17 cellular contexts compared by ENCODE assay signal in genomic region chr2:8281950-8282857, GRCh38.
A peak's percentile ranks its signal among the peaks of the same experiment; 100 is the strongest.
DNase-seq lines count a peak whose midpoint lies in the region; ATAC-seq, FAIRE-seq and TF ChIP-seq lines count a peak whose summit lies in the region.
"Had no signal": no experiment of that assay in that cellular context is flagged by ENCODE, and none has a peak within 500 bp of the region (broad histone marks: within the 10 kb centered on the region; RNA-seq: fewer than 3 reads in every experiment).

No MANE protein-coding gene starts in this region.

- no peak for TF ChIP-seq RAD21 in H1 (IDR thresholded peaks at IDR 0.05 in 1 of 2, conservative IDR thresholded peaks at IDR 0.05 in 1 of 2; ENCODE audit: low read depth in 2 of 2, low read length in 2 of 2)

- peak overlapping the region; percentile 30 for H3K27ac Mint-ChIP-seq in activated naive CD4-positive, alpha-beta T cell treated with anti-CD3 and anti-CD28 coated beads, Interleukin-2, amount 50 U/mL, for 24 hours
- H3K27ac Mint-ChIP-seq in activated naive CD4-positive, alpha-beta T cell treated with anti-CD3 and anti-CD28 coated beads, Interleukin-2, amount 50 U/mL, for 72 hours: peak overlapping the region in 1 of 2 donors; percentile 69
- peak overlapping the region; percentile 79 to 90 for H3K27ac Mint-ChIP-seq in T-cell

- POLR2A ChIA-PET in T-cell (lab: Charles Lee) (no interaction called here), H1 (lab: Charles Lee; ENCODE audit: partially characterized antibody) (no interaction called here)

- ATAC-seq in activated naive CD4-positive, alpha-beta T cell treated with anti-CD3 and anti-CD28 coated beads, Interleukin-2, amount 50 U/mL, for 72 hours: no peak
- peak; percentile 48 to 77 (median 59) for ATAC-seq in T-cell (replicated peaks in 1 of 4)
- ATAC-seq in GM18858 (IDR thresholded peaks at IDR 0.05; ENCODE audit: unreplicated experiment): no peak
- ATAC-seq in HG02938 (IDR thresholded peaks at IDR 0.05; ENCODE audit: unreplicated experiment): no peak

- no peaks in the 10 kb centered on the region for H3K9me3 Mint-ChIP-seq in activated naive CD4-positive, alpha-beta T cell treated with anti-CD3 and anti-CD28 coated beads, Interleukin-2, amount 50 U/mL, for 24 hours
- no peaks in the 10 kb centered on the region for H3K9me3 Mint-ChIP-seq in activated naive CD4-positive, alpha-beta T cell treated with anti-CD3 and anti-CD28 coated beads, Interleukin-2, amount 50 U/mL, for 72 hours
- no peaks in the 10 kb centered on the region for H3K9me3 Mint-ChIP-seq in T-cell

- no peak overlapping the region for H4K5ac ChIP-seq in H1 (ENCODE audit: insufficient read length, low read depth, low read length)

- no peak overlapping the region for H3K9ac ChIP-seq in H1 (replicated peaks in 1 of 4; ENCODE audit: extremely low read depth in 1 of 4, low read depth in 3 of 4, low read length in 3 of 4)

- H3K27ac ChIP-seq in H1 (ENCODE audit: low read depth, low read length) (no peak overlapping the region), transverse colon (peak overlapping the region; percentile 46 to 63 (median 55))
- H3K27ac ChIP-seq: ascending aorta, coronary artery, esophagus muscularis mucosa, testis had no signal

- no peak overlapping the region for H4K8ac ChIP-seq in H1 (ENCODE audit: extremely low read depth, insufficient read depth, low read length)

- H3K56ac ChIP-seq in H1 (replicated peaks; ENCODE audit: insufficient read length, low read depth, low read length): no peak overlapping the region

- no peak for TF ChIP-seq CTCF in H1 (IDR thresholded peaks at IDR 0.05; ENCODE audit: control extremely low read depth in 1 of 3, insufficient read depth in 1 of 3, low read depth in 1 of 3, low read length in 3 of 3)
- TF ChIP-seq CTCF in transverse colon (IDR thresholded peaks at IDR 0.05): no peak

- CTCF ChIA-PET in T-cell (lab: Charles Lee) (no interaction called here), H1 (lab: Charles Lee; ENCODE audit: partially characterized antibody) (interaction anchor here (0.6 to 1.6 kb wide), 5 partner anchors 9 to 789 kb away, joined by 3 to 4 read pairs (median 3); no protein-coding TSS in a partner anchor)

- in situ Hi-C loops in transverse colon (cut with MboI; ENCODE audit: low pct_ligation_motif_present in 1 of 4, low pct_unique_long_range_greater_than_20kb in 1 of 4, low sequenced_read_pairs in 3 of 4): no loop called here

- H2AK5ac ChIP-seq in H1 (ENCODE audit: low read depth, low read length): no peak overlapping the region; the same call in 1 of the 2 replicates

- H3K4ac ChIP-seq in H1 (replicated peaks; ENCODE audit: insufficient read length, low read depth, low read length): no peak overlapping the region

- TF ChIP-seq POLR2A in H1 (IDR thresholded peaks at IDR 0.05; ENCODE audit: control extremely low read depth in 1 of 2, low read depth in 2 of 2, low read length in 2 of 2) (no peak), transverse colon (IDR thresholded peaks at IDR 0.05) (peak; percentile 21)

- intact Hi-C loops in transverse colon (cut with DNase I; ENCODE audit: low total_unique reads): no loop called here

- H3K23ac ChIP-seq in H1 (ENCODE audit: insufficient read length): no peak overlapping the region

- H4K20me1 ChIP-seq in H1 (replicated peaks in 1 of 2; ENCODE audit: control insufficient read depth in 1 of 2, insufficient read depth in 2 of 2, low read length in 2 of 2): no peaks in the 10 kb centered on the region

- peak overlapping the region; percentile 51 for H4K91ac ChIP-seq in H1 (replicated peaks; ENCODE audit: insufficient read length, low read length)

- no peak overlapping the region; the same call in 1 of the 2 replicates for H2BK12ac ChIP-seq in H1 (ENCODE audit: low read depth, low read length)

- peak overlapping the region; percentile 80 for H3K4me3 Mint-ChIP-seq in activated naive CD4-positive, alpha-beta T cell treated with anti-CD3 and anti-CD28 coated beads, Interleukin-2, amount 50 U/mL, for 24 hours
- H3K4me3 Mint-ChIP-seq in T-cell: peak overlapping the region; percentile 53 to 82 (median 66)

- H3K14ac ChIP-seq in H1 (ENCODE audit: insufficient read length): no peak overlapping the region

- no peak overlapping the region for H3K4me3 ChIP-seq in H1 (ENCODE audit: extremely low read depth in 1 of 4, insufficient read depth in 2 of 4, low read depth in 3 of 4, low read length in 4 of 4)
- H3K4me3 ChIP-seq in transverse colon: peak overlapping the region in 2 of 4 donors; percentile 2 to 17
- H3K4me3 ChIP-seq: ascending aorta, coronary artery, esophagus muscularis mucosa, testis had no signal

- H2BK20ac ChIP-seq in H1 (ENCODE audit: low read length): no peak overlapping the region

- no peaks in the 10 kb centered on the region; a peak in 2 of 7 replicates for H3K27me3 ChIP-seq in H1 (replicated peaks in 1 of 4; ENCODE audit: control insufficient read depth in 3 of 4, extremely low read depth in 1 of 4, insufficient read depth in 3 of 4, low read length in 3 of 4)
- no peaks in the 10 kb centered on the region for H3K27me3 ChIP-seq in transverse colon
- H3K27me3 ChIP-seq: ascending aorta, esophagus muscularis mucosa, Peyer's patch, testis had no signal

- no peaks in the 10 kb centered on the region for H3K79me1 ChIP-seq in H1 (ENCODE audit: low read depth, low read length)

- H3K4me1 ChIP-seq in H1 (replicated peaks in 1 of 4; ENCODE audit: control insufficient read depth in 3 of 4, insufficient read depth in 4 of 4, low read length in 3 of 4) (peaks cover 0 to 2% (median 0%) of the 10 kb centered on the region in 4 experiments; a peak in 2 of 7 replicates), transverse colon (no peaks in the 10 kb centered on the region)

- H2BK120ac ChIP-seq in H1 (replicated peaks; ENCODE audit: low read depth, low read length): peak overlapping the region; percentile 52

- H3K36me3 ChIP-seq in H1 (ENCODE audit: control insufficient read depth in 2 of 4, insufficient read depth in 4 of 4, low read length in 3 of 4) (no peaks in the 10 kb centered on the region), transverse colon (no peaks in the 10 kb centered on the region)
- H3K36me3 ChIP-seq: ascending aorta, esophagus muscularis mucosa, Peyer's patch had no signal

- no peak for TF ChIP-seq EP300 in H1 (IDR thresholded peaks at IDR 0.05; ENCODE audit: borderline replicate concordance in 1 of 2, low read depth in 2 of 2, low read length in 2 of 2)
- TF ChIP-seq EP300 in transverse colon (IDR thresholded peaks at IDR 0.05; ENCODE audit: low read depth): no peak

- no peaks in the 10 kb centered on the region for H3K79me2 ChIP-seq in H1 (ENCODE audit: control insufficient read depth in 1 of 2, insufficient read depth in 2 of 2, low read length in 2 of 2)

- no peak overlapping the region for H3K18ac ChIP-seq in H1 (ENCODE audit: extremely low read depth, low read length)

- peaks cover 1% of the 10 kb centered on the region for H3K36me3 Mint-ChIP-seq in activated naive CD4-positive, alpha-beta T cell treated with anti-CD3 and anti-CD28 coated beads, Interleukin-2, amount 50 U/mL, for 24 hours
- H3K36me3 Mint-ChIP-seq in activated naive CD4-positive, alpha-beta T cell treated with anti-CD3 and anti-CD28 coated beads, Interleukin-2, amount 50 U/mL, for 72 hours: peaks cover 0 to 2% of the 10 kb centered on the region in 2 donors
- H3K36me3 Mint-ChIP-seq in T-cell: no peaks in the 10 kb centered on the region

- peaks cover 6% of the 10 kb centered on the region for H3K4me1 Mint-ChIP-seq in activated naive CD4-positive, alpha-beta T cell treated with anti-CD3 and anti-CD28 coated beads, Interleukin-2, amount 50 U/mL, for 24 hours
- H3K4me1 Mint-ChIP-seq in T-cell: peaks cover 6 to 40% (median 18%) of the 10 kb centered on the region in 3 donors

- H3K4me2 ChIP-seq in H1 (ENCODE audit: insufficient read depth in 1 of 2, low read depth in 2 of 2, low read length in 2 of 2): no peak overlapping the region

- H3K27me3 Mint-ChIP-seq in activated naive CD4-positive, alpha-beta T cell treated with anti-CD3 and anti-CD28 coated beads, Interleukin-2, amount 50 U/mL, for 24 hours: no peaks in the 10 kb centered on the region
- peaks cover 0 to 3% of the 10 kb centered on the region in 2 donors for H3K27me3 Mint-ChIP-seq in T-cell

- no peak for FAIRE-seq in H1 (lab: Jason Lieb, UNC)
- FAIRE-seq: keratinocyte had no signal

- no peak overlapping the region for H2BK15ac ChIP-seq in H1 (ENCODE audit: low read length)

- no peak overlapping the region for H2BK5ac ChIP-seq in H1 (ENCODE audit: low read depth, low read length)

- DNase-seq in activated naive CD4-positive, alpha-beta T cell treated with anti-CD3 and anti-CD28 coated beads, Interleukin-2, amount 50 U/mL, for 72 hours (ENCODE audit: low spot score in 2 of 2): no peak
- DNase-seq in T-cell: peak in 2 of 34 experiments; percentile 18 to 27
- DNase-seq in H1 (ENCODE audit: low read depth in 1 of 2, low spot score in 2 of 2): no peak
- DNase-seq in transverse colon: peak; percentile 27
- DNase-seq in NCI-H2196 treated with DMSO at 0.1 percent for 48 hours (lab: John Stamatoyannopoulos, UW; ENCODE audit: unreplicated experiment): no peak
- DNase-seq: glutamatergic neuron, NCI-H1694 treated with DMSO at 0.1 percent for 48 hours, SW 1271, testis had no signal

- no peaks in the 10 kb centered on the region for H3K23me2 ChIP-seq in H1 (ENCODE audit: low read depth, low read length)

- H3K9me3 ChIP-seq in H1 (ENCODE audit: insufficient read depth in 2 of 2, low read depth in 1 of 2, low read length in 1 of 2) (no peaks in the 10 kb centered on the region), transverse colon (no peaks in the 10 kb centered on the region)
- H3K9me3 ChIP-seq: ascending aorta, esophagus muscularis mucosa, Peyer's patch, testis had no signal

- WGBS in H1 (ENCODE audit: extremely low coverage in 1 of 2, insufficient coverage in 1 of 2, insufficient read length in 1 of 2, insufficient replicate concordance in 2 of 2, low coverage in 1 of 2, low lambda C conversion rate in 2 of 2, missing lambda C conversion rate in 1 of 2), 2 experiments: 91% methylated on average over 25 of the region's 25 CpGs; no CpG with 5 or more reads in 1 of the 2 experiments
- WGBS in transverse colon (ENCODE audit: low coverage in 1 of 2), 2 donors: 62 to 71% methylated on average over 11 to 25 of the region's 25 CpGs

- H2AFZ ChIP-seq in H1 (ENCODE audit: low read length): no peak overlapping the region

TF ChIP-seq in H1, 55 proteins besides CTCF, POLR2A, EP300 and RAD21 (continues in another document):
- TF ChIP-seq CTBP2 (IDR thresholded peaks at IDR 0.05; ENCODE audit: borderline replicate concordance, insufficient read depth, insufficient read length, low read length): no peak
- TF ChIP-seq ATF3 (IDR thresholded peaks at IDR 0.05; ENCODE audit: insufficient read depth, low read depth, low read length): no peak
- no peak for TF ChIP-seq SRF (IDR thresholded peaks at IDR 0.05; ENCODE audit: low read depth, low read length)
- no peak for TF ChIP-seq RNF2 (IDR thresholded peaks at IDR 0.05; ENCODE audit: borderline replicate concordance, low read depth, low read length, missing control alignments, poor library complexity, severe bottlenecking)
- TF ChIP-seq TCF12 (IDR thresholded peaks at IDR 0.05; ENCODE audit: low read depth, low read length): no peak
- TF ChIP-seq JUN (IDR thresholded peaks at IDR 0.05; ENCODE audit: low read depth, low read length): no peak

Comparison
In these comparisons a context has a peak if more than half of its experiments do, and no peak if none do; other contexts are left out.
1. ATAC-seq: peak in T-cell (4 of 4); none in activated naive CD4-positive, alpha-beta T cell treated with anti-CD3 and anti-CD28 coated beads, Interleukin-2, amount 50 U/mL, for 72 hours (0 of 2), GM18858 (single experiment) and HG02938 (single experiment).